1 cellular context compared by ENCODE assay signal in the genomic region with DNA sequence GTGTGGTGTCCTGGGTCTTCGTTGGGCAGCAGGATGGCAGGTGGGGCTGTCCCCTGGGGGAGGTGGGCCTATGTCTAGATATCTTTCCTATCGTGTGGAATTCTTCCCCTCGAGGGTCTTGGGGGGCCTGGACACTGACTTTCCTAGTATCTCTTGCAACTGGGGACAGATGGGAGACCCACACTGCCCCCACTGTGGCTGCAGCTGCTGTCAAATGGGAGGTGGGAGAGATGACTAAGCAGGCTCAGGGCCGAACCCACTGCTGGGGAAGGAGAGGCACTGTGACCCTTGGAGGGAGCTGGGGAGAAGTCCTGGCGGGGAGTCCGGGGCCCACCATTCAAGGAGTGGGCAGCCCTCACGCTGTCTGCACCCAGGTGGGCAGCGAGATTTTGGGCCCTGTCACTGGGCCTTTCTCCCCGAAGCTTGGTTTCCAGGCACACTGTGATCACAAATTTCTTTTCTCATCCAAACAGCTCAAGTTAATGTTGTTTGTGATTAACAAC.
TF ChIP-seq lines count a peak whose summit lies in the region.

No MANE protein-coding gene starts in this region.

TF ChIP-seq in A549, 52 proteins besides CTCF, POLR2A, EP300 and RAD21 (continued from another document):
- TF ChIP-seq, protein P1, sequence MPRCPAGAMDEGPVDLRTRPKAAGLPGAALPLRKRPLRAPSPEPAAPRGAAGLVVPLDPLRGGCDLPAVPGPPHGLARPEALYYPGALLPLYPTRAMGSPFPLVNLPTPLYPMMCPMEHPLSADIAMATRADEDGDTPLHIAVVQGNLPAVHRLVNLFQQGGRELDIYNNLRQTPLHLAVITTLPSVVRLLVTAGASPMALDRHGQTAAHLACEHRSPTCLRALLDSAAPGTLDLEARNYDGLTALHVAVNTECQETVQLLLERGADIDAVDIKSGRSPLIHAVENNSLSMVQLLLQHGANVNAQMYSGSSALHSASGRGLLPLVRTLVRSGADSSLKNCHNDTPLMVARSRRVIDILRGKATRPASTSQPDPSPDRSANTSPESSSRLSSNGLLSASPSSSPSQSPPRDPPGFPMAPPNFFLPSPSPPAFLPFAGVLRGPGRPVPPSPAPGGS (IDR thresholded peaks at IDR 0.05) = no peak
- TF ChIP-seq ZC3H11A (IDR thresholded peaks at IDR 0.05) = no peak
- TF ChIP-seq, protein P2, sequence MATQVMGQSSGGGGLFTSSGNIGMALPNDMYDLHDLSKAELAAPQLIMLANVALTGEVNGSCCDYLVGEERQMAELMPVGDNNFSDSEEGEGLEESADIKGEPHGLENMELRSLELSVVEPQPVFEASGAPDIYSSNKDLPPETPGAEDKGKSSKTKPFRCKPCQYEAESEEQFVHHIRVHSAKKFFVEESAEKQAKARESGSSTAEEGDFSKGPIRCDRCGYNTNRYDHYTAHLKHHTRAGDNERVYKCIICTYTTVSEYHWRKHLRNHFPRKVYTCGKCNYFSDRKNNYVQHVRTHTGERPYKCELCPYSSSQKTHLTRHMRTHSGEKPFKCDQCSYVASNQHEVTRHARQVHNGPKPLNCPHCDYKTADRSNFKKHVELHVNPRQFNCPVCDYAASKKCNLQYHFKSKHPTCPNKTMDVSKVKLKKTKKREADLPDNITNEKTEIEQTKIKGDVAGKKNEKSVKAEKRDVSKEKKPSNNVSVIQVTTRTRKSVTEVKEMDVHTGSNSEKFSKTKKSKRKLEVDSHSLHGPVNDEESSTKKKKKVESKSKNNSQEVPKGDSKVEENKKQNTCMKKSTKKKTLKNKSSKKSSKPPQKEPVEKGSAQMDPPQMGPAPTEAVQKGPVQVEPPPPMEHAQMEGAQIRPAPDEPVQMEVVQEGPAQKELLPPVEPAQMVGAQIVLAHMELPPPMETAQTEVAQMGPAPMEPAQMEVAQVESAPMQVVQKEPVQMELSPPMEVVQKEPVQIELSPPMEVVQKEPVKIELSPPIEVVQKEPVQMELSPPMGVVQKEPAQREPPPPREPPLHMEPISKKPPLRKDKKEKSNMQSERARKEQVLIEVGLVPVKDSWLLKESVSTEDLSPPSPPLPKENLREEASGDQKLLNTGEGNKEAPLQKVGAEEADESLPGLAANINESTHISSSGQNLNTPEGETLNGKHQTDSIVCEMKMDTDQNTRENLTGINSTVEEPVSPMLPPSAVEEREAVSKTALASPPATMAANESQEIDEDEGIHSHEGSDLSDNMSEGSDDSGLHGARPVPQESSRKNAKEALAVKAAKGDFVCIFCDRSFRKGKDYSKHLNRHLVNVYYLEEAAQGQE (IDR thresholded peaks at IDR 0.05) = no peak
TF ChIP-seq in A549: peak in this region for 0.
